8 cellular contexts compared by ENCODE assay signal in the genomic region with DNA sequence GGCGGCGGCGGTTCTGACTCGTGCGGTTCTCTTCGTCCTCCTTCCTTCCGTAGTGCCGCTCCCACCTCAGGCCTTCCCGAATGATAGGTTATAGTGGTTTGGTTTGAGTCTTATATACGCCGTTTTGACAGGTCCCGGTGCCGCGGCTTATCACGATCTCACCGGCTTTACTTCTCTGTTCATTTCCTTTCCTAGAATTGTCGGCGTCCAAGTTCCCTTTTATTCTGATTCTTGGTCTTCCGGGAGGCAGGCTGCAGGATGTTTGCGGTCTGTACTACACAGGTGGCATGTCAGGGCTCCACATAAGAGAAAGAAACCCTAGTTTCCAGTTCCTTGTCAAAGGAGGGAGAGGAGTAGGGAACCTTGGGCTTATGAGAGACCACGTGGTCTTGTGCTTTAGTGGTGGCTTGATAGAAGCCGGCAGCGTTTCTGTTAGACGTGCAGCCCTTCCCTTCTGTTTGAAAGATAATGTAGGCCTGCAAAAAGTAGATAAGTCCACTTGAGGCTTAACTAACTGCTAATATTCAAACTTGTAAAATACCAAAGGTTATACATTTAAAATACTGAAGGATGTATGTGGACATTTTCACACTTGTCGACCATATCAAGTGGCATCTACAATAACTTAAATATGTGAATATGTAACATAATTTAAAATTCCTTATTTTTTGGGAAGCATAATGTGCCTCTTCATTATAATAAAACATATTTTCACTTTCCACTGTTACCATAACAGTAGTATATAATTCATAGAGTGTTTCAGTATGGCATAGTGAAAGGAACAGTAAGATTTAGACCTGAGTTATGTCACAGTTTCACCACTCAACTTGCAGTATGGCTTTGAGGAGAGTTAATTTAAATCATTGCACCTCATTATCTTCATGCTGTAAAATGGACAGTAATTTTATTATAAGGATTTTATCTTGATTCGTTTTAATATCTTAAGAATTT. TPM values are rescaled to one million over a fixed set of nuclear protein-coding genes. Genes with fewer than 3 reads are reported as not detected.
DNase-seq lines count a peak whose midpoint lies in the region; ATAC-seq and TF ChIP-seq lines count a peak whose summit lies in the region.

No MANE protein-coding gene starts in this region.

- DNase-seq in GDM1 (lab: John Stamatoyannopoulos, UW) (peak; percentile 96), KBM-7 (peak; percentile 100), T-helper 2 cell (peak in 4 of 5 experiments; percentile 24 to 85 (median 62)), brain microvascular endothelial cell (peak; percentile 29), spleen (no peak), GM19238 (ENCODE audit: insufficient read length, low spot score) (no peak)

- in situ Hi-C loops in KBM-7 (cut with MboI; ENCODE audit: low pct_unique_long_range_greater_than_20kb, low sequenced_read_pairs) (no loop called here), brain microvascular endothelial cell (cut with HindIII; ENCODE audit: low pct_ligation_motif_present, low sequenced_read_pairs) (no loop called here)

- peaks cover 8% of the 10 kb centered on the region for H3K4me1 ChIP-seq in iPS-20b (ENCODE audit: insufficient read depth, low read length)
- H3K4me1 ChIP-seq in spleen, result peaks cover 44 to 87% (median 66%) of the 10 kb centered on the region in 6 donors

- intact Hi-C loops in spleen (cut with DNase I; ENCODE audit: low total_unique reads), result no loop called here

- TF ChIP-seq CTCF in brain microvascular endothelial cell (IDR thresholded peaks at IDR 0.05; ENCODE audit: low read depth, low read length, missing control alignments) (no peak), spleen (IDR thresholded peaks at IDR 0.05 in 8 of 11, conservative IDR thresholded peaks at IDR 0.05 in 3 of 11) (no peak)

- no peak for TF ChIP-seq POLR2A in spleen (IDR thresholded peaks at IDR 0.05)

- H3K9me3 ChIP-seq in iPS-20b (ENCODE audit: insufficient read depth, low read depth, low read length) (no peaks in the 10 kb centered on the region), spleen (no peaks in the 10 kb centered on the region)

- no peaks in the 10 kb centered on the region for H3K36me3 ChIP-seq in brain microvascular endothelial cell (replicated peaks)
- no peaks in the 10 kb centered on the region for H3K36me3 ChIP-seq in iPS-20b (ENCODE audit: insufficient read depth, low read depth, low read length)
- no peaks in the 10 kb centered on the region for H3K36me3 ChIP-seq in spleen

- 1 to 2% (median 2%) methylated on average over 23 to 26 of the region's 26 CpGs for WGBS in spleen, 5 donors

- H3K27ac ChIP-seq in brain microvascular endothelial cell, result peak overlapping the region; percentile 96
- H3K27ac ChIP-seq in iPS-20b (ENCODE audit: low read length), result no peak overlapping the region
- peak overlapping the region; percentile 94 to 99 (median 98) for H3K27ac ChIP-seq in spleen

- peak overlapping the region; percentile 81 for H3K9ac ChIP-seq in iPS-20b (ENCODE audit: low read depth, low read length)

- H3K4me3 ChIP-seq in brain microvascular endothelial cell (ENCODE audit: low read depth, low read length) (peak overlapping the region; percentile 91), iPS-20b (ENCODE audit: low read length) (peak overlapping the region; percentile 98), spleen (peak overlapping the region; percentile 84 to 99 (median 94))

- ATAC-seq in GM21786 (IDR thresholded peaks at IDR 0.05; ENCODE audit: unreplicated experiment), result peak; percentile 34

- no peaks in the 10 kb centered on the region for H3K27me3 ChIP-seq in brain microvascular endothelial cell (replicated peaks)
- H3K27me3 ChIP-seq in iPS-20b (ENCODE audit: insufficient read depth, low read length), result no peaks in the 10 kb centered on the region
- H3K27me3 ChIP-seq in spleen (replicated peaks in 1 of 7), result no peaks in the 10 kb centered on the region

RNA-seq across cellular contexts. Expression of gene USP15, which starts 0.8 kb away (rescaled TPM):
- total RNA-seq in spleen, result 100 to 1,000 TPM; 145 to 288 (median 183) TPM
- polyA plus RNA-seq in spleen, result 100 to 1,000 TPM in 1 of 3 donors, 10 to 100 TPM in 2; 65.3 to 115 (median 87.1) TPM

Comparison
In these comparisons a context has a peak if more than half of its experiments do, and no peak if none do; other contexts are left out.
1. DNase-seq: peak in GDM1 (single experiment), KBM-7 (single experiment), T-helper 2 cell (4 of 5) and brain microvascular endothelial cell (single experiment); none in spleen (single experiment) and GM19238 (single experiment).
2. Peak in every context shown above with its lines, with median percentiles within 50 percentile points of each other: H3K4me3 ChIP-seq.